ENCODE assay signal across 12 cellular contexts in genomic region chr11:94132152-94132558, GRCh38. TPM values are rescaled to one million over a fixed set of nuclear protein-coding genes. Genes with fewer than 3 reads are reported as not detected.
DNase-seq lines count a peak whose midpoint lies in the region; ATAC-seq and TF ChIP-seq lines count a peak whose summit lies in the region.
"Had no signal": no experiment of that assay in that cellular context is flagged by ENCODE, and none has a peak within 500 bp of the region (broad histone marks: within the 10 kb centered on the region; RNA-seq: fewer than 3 reads in every experiment).

No MANE protein-coding gene starts in this region.

- ATAC-seq in HG02610 (IDR thresholded peaks at IDR 0.05; ENCODE audit: unreplicated experiment), result no peak

- WGBS in mesodermal cell (ENCODE audit: insufficient coverage in 2 of 2), 2 experiments, result 88 to 93% methylated on average over 5 of the region's 5 CpGs

- H3K27ac Mint-ChIP-seq in activated CD4-positive, alpha-beta T cell treated with anti-CD3 and anti-CD28 coated beads, Interleukin-2, amount 10 ng/mL, durations not matched to agents 24 days and 14 days, result no peak overlapping the region
- H3K27ac Mint-ChIP-seq: memory B cell; T-helper 1 cell treated with Interleukin-12 subunit alpha and Interleukin-12 subunit beta and Interleukin-4 antibody, amounts not matched to agents 30 μg/mL and 1 μg/mL, for 36 hours had no signal

- no peaks in the 10 kb centered on the region for H3K27me3 Mint-ChIP-seq in activated CD4-positive, alpha-beta T cell treated with anti-CD3 and anti-CD28 coated beads, Interleukin-2, amount 10 ng/mL, durations not matched to agents 24 days and 14 days
- H3K27me3 Mint-ChIP-seq: memory B cell had no signal

- peaks cover 12% of the 10 kb centered on the region for H3K36me3 Mint-ChIP-seq in activated CD4-positive, alpha-beta T cell treated with anti-CD3 and anti-CD28 coated beads, Interleukin-2, amount 10 ng/mL, durations not matched to agents 24 days and 14 days (ENCODE audit: low read depth)

- peaks cover 54% of the 10 kb centered on the region for H3K4me1 ChIP-seq in mesodermal cell (ENCODE audit: control insufficient read depth, insufficient read depth, low read length, poor library complexity, severe bottlenecking)

- H3K9me3 Mint-ChIP-seq in activated CD4-positive, alpha-beta T cell treated with anti-CD3 and anti-CD28 coated beads, Interleukin-2, amount 10 ng/mL, durations not matched to agents 24 days and 14 days, result peaks cover 4% of the 10 kb centered on the region
- H3K9me3 Mint-ChIP-seq: T-helper 1 cell treated with Interleukin-12 subunit alpha and Interleukin-12 subunit beta and Interleukin-4 antibody, amounts not matched to agents 30 μg/mL and 1 μg/mL, for 36 hours had no signal

- H3K4me1 Mint-ChIP-seq in activated CD4-positive, alpha-beta T cell treated with anti-CD3 and anti-CD28 coated beads, Interleukin-2, amount 10 ng/mL, durations not matched to agents 24 days and 14 days, result peaks cover 47% of the 10 kb centered on the region

- H3K9me3 ChIP-seq in mesodermal cell (ENCODE audit: control insufficient read depth, low read length), result no peaks in the 10 kb centered on the region

- H3K4me3 Mint-ChIP-seq in activated CD4-positive, alpha-beta T cell treated with anti-CD3 and anti-CD28 coated beads, Interleukin-2, amount 10 ng/mL, durations not matched to agents 24 days and 14 days, result no peak overlapping the region
- H3K4me3 Mint-ChIP-seq: memory B cell; T-helper 1 cell treated with Interleukin-12 subunit alpha and Interleukin-12 subunit beta and Interleukin-4 antibody, amounts not matched to agents 30 μg/mL and 1 μg/mL, for 36 hours had no signal

- no peaks in the 10 kb centered on the region for H3K36me3 ChIP-seq in mesodermal cell (ENCODE audit: control insufficient read depth, insufficient read depth, low read length)

- TF ChIP-seq CTCF in AG10803 (conservative IDR thresholded peaks at IDR 0.05; ENCODE audit: low read length), result no peak
- no peak for TF ChIP-seq CTCF in coronary artery (IDR thresholded peaks at IDR 0.05)

- intact Hi-C loops in activated CD4-positive, alpha-beta T cell treated with anti-CD3 and anti-CD28 coated beads, Interleukin-2, amount 10 ng/mL, durations not matched to agents 24 days and 14 days (cut with micrococcal nuclease), result loop anchor here (10.0 kb wide), 3 partner anchors 467 to 937 kb away; partner anchors contain the start of genes CEP295 and SLC36A4

- DNase-seq in AG10803 (ENCODE audit: low read depth), result peak; percentile 81
- DNase-seq in LHCN-M2 (ENCODE audit: low read depth), result peak; percentile 69
- no peak for DNase-seq in coronary artery (ENCODE audit: low spot score)
- no peak for DNase-seq in hippocampal formation (lab: John Stamatoyannopoulos, UW)
- DNase-seq in activated CD4-positive, alpha-beta T cell treated with anti-CD3 and anti-CD28 coated beads, Interleukin-2, amount 10 ng/mL, durations not matched to agents 24 days and 14 days, result no peak
- no peak for DNase-seq in GDM1 (lab: John Stamatoyannopoulos, UW)
- DNase-seq: activated T-cell treated with anti-CD3 and anti-CD28 coated beads, Interleukin-2, amount 50 U/mL, for 48 hours; stimulated activated CD4-positive, alpha-beta T cell treated with anti-CD3 and anti-CD28 coated beads, Interleukin-12 subunit alpha, Interleukin-12 subunit beta, amount 100 ng/mL, for 4 hours had no signal

- H3K27ac ChIP-seq in coronary artery (peak overlapping the region in 1 of 2 donors; percentile 98), mesodermal cell (ENCODE audit: low read depth, low read length, severe bottlenecking) (peak overlapping the region; percentile 36)

- H3K4me3 ChIP-seq in AG10803 (ENCODE audit: low read length) (no peak overlapping the region), coronary artery (peak overlapping the region; percentile 89), mesodermal cell (ENCODE audit: extremely low read depth, insufficient read depth, low read length, poor library complexity, severe bottlenecking) (no peak overlapping the region)

RNA-seq across cellular contexts. Expression of gene PANX1, which starts 3.5 kb away (rescaled TPM):
- 40.7 and 46.4 TPM in 2 replicates for total RNA-seq in LHCN-M2 (2014; rRNA removed)
- polyA plus RNA-seq in LHCN-M2 (2012), result 12.8 TPM
- polyA plus RNA-seq in mesodermal cell (2013, experiment 1 of 2), result 15.6 TPM
- polyA plus RNA-seq in mesodermal cell (2013, experiment 2 of 2), result 15.9 TPM
- 19.7 and 20.5 TPM in 2 replicates for total RNA-seq in activated CD4-positive, alpha-beta T cell treated with anti-CD3 and anti-CD28 coated beads, Interleukin-2, amount 10 ng/mL, durations not matched to agents 24 days and 14 days

Comparison
In these comparisons a context has a peak if more than half of its experiments do, and no peak if none do; other contexts are left out.
1. DNase-seq: peak in AG10803 (single experiment) and LHCN-M2 (single experiment); none in coronary artery (single experiment), hippocampal formation (0 of 2), activated CD4-positive, alpha-beta T cell treated with anti-CD3 and anti-CD28 coated beads, Interleukin-2, amount 10 ng/mL, durations not matched to agents 24 days and 14 days (single experiment) and GDM1 (single experiment).